9 cellular contexts compared by ENCODE assay signal in the genomic region with DNA sequence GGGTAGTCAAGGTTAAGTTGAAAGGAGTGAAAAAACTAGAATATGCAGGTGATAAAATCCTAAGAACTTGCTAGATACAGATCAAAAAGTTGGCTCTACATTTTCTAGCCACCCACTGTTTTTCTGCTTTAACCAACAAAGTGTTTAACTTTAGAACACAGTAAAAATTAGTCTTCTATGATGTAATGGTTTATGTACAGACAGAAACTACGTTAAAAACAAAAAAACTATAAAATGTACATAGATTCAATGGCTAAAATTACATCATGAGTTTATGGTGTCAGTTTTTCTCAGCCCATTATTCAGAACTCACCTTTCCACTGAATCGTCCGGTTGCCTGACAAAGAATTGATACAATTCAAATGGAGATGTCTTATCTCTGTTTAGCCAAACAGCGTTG. TPM values are rescaled to one million over a fixed set of nuclear protein-coding genes. Genes with fewer than 3 reads are reported as not detected.
DNase-seq lines count a peak whose midpoint lies in the region; ATAC-seq, FAIRE-seq and TF ChIP-seq lines count a peak whose summit lies in the region.
"Had no signal": no experiment of that assay in that cellular context is flagged by ENCODE, and none has a peak within 500 bp of the region (broad histone marks: within the 10 kb centered on the region; RNA-seq: fewer than 3 reads in every experiment).

No MANE protein-coding gene starts in this region.

- no peak overlapping the region for H3K4ac ChIP-seq in H1 (replicated peaks; ENCODE audit: insufficient read length, low read depth, low read length)

- H2AFZ ChIP-seq in OCI-LY1 (ENCODE audit: low read length): no peak overlapping the region
- H2AFZ ChIP-seq in H1 (ENCODE audit: low read length): no peak overlapping the region
- no peak overlapping the region for H2AFZ ChIP-seq in osteoblast (ENCODE audit: low read length)

- no peak overlapping the region for H4K91ac ChIP-seq in H1 (replicated peaks; ENCODE audit: insufficient read length, low read length)

- H2BK15ac ChIP-seq in H1 (ENCODE audit: low read length): no peak overlapping the region

- H3K56ac ChIP-seq in H1 (replicated peaks; ENCODE audit: insufficient read length, low read depth, low read length): no peak overlapping the region

- no peak overlapping the region for H4K5ac ChIP-seq in H1 (ENCODE audit: insufficient read length, low read depth, low read length)

- DNase-seq in GM12864 (ENCODE audit: low read depth) (no peak), H1 (ENCODE audit: low read depth in 1 of 2, low spot score in 2 of 2) (no peak), osteoblast (ENCODE audit: insufficient read length, low spot score, missing footprints) (no peak), H7 (no peak)
- no peak for DNase-seq in stimulated activated CD4-positive, alpha-beta T cell treated with anti-CD3 and anti-CD28 coated beads, Interleukin-12 subunit alpha, Interleukin-12 subunit beta, amount 100 ng/mL, for 4 hours
- DNase-seq: brain microvascular endothelial cell, heart right ventricle had no signal

- TF ChIP-seq CTCF in GM12864 (IDR thresholded peaks at IDR 0.05; ENCODE audit: low read depth, low read length, missing control alignments): no peak
- TF ChIP-seq CTCF in OCI-LY1 (IDR thresholded peaks at IDR 0.05; ENCODE audit: low read length): no peak
- no peak for TF ChIP-seq CTCF in H1 (IDR thresholded peaks at IDR 0.05; ENCODE audit: control extremely low read depth in 1 of 3, insufficient read depth in 1 of 3, low read depth in 1 of 3, low read length in 3 of 3)
- TF ChIP-seq CTCF in osteoblast (IDR thresholded peaks at IDR 0.05; ENCODE audit: extremely low read depth, low read depth, low read length): no peak

- H3K9me3 ChIP-seq in OCI-LY1 (ENCODE audit: low read length) (no peaks in the 10 kb centered on the region), H1 (ENCODE audit: insufficient read depth in 2 of 2, low read depth in 1 of 2, low read length in 1 of 2) (no peaks in the 10 kb centered on the region), osteoblast (ENCODE audit: low read depth, low read length) (no peaks in the 10 kb centered on the region)
- H3K9me3 ChIP-seq: heart right ventricle had no signal

- H3K79me2 ChIP-seq in OCI-LY1 (ENCODE audit: insufficient read depth, low read length) (no peaks in the 10 kb centered on the region), H1 (ENCODE audit: control insufficient read depth in 1 of 2, insufficient read depth in 2 of 2, low read length in 2 of 2) (peaks cover 0 to 24% of the 10 kb centered on the region in 2 experiments; a peak in 2 of 4 replicates), osteoblast (ENCODE audit: insufficient read depth, low read length) (peaks cover 33% of the 10 kb centered on the region)

- H2BK5ac ChIP-seq in H1 (ENCODE audit: low read depth, low read length): no peak overlapping the region

- H3K27me3 ChIP-seq in OCI-LY1 (ENCODE audit: insufficient read depth, low read length) (no peaks in the 10 kb centered on the region), H1 (replicated peaks in 1 of 4; ENCODE audit: control insufficient read depth in 3 of 4, extremely low read depth in 1 of 4, insufficient read depth in 3 of 4, low read length in 3 of 4) (no peaks in the 10 kb centered on the region), osteoblast (ENCODE audit: insufficient read depth, low read length) (no peaks in the 10 kb centered on the region), H7 (ENCODE audit: control insufficient read depth, insufficient read depth, low read length) (no peaks in the 10 kb centered on the region)
- H3K27me3 ChIP-seq: brain microvascular endothelial cell, heart right ventricle had no signal

- no peak overlapping the region for H2BK12ac ChIP-seq in H1 (ENCODE audit: low read depth, low read length)

- no peak overlapping the region for H2BK20ac ChIP-seq in H1 (ENCODE audit: low read length)

- H3K27ac ChIP-seq in OCI-LY1 (ENCODE audit: low read depth, low read length, poor library complexity, severe bottlenecking): no peak overlapping the region
- H3K27ac ChIP-seq in H1 (ENCODE audit: low read depth, low read length): no peak overlapping the region
- H3K27ac ChIP-seq in osteoblast (ENCODE audit: low read depth, low read length): no peak overlapping the region

- CTCF ChIA-PET in H1 (lab: Charles Lee; ENCODE audit: partially characterized antibody): no interaction called here

- no peak overlapping the region for H2BK120ac ChIP-seq in H1 (replicated peaks; ENCODE audit: low read depth, low read length)

- H4K20me1 ChIP-seq in OCI-LY1 (ENCODE audit: insufficient read depth, low read length) (no peaks in the 10 kb centered on the region), H1 (replicated peaks in 1 of 2; ENCODE audit: control insufficient read depth in 1 of 2, insufficient read depth in 2 of 2, low read length in 2 of 2) (no peaks in the 10 kb centered on the region), osteoblast (ENCODE audit: insufficient read depth, low read length) (no peaks in the 10 kb centered on the region)

- H3F3A ChIP-seq in OCI-LY1 (ENCODE audit: insufficient read depth, low read length): no peaks in the 10 kb centered on the region

- TF ChIP-seq POLR2A in H1 (IDR thresholded peaks at IDR 0.05; ENCODE audit: control extremely low read depth in 1 of 2, low read depth in 2 of 2, low read length in 2 of 2): no peak

- H3K23ac ChIP-seq in H1 (ENCODE audit: insufficient read length): no peak overlapping the region

- H4K8ac ChIP-seq in H1 (ENCODE audit: extremely low read depth, insufficient read depth, low read length): no peak overlapping the region

- no peak for TF ChIP-seq EP300 in H1 (IDR thresholded peaks at IDR 0.05; ENCODE audit: borderline replicate concordance in 1 of 2, low read depth in 2 of 2, low read length in 2 of 2)

- H3K4me1 ChIP-seq in OCI-LY1 (ENCODE audit: insufficient read depth, low read length, severe bottlenecking) (peaks cover 15% of the 10 kb centered on the region), H1 (replicated peaks in 1 of 4; ENCODE audit: control insufficient read depth in 3 of 4, insufficient read depth in 4 of 4, low read length in 3 of 4) (peaks cover 0 to 3% (median 1%) of the 10 kb centered on the region in 4 experiments; a peak in 2 of 7 replicates), osteoblast (ENCODE audit: insufficient read depth, low read length) (peaks cover 12% of the 10 kb centered on the region)

- no peak overlapping the region for H2AK5ac ChIP-seq in H1 (ENCODE audit: low read depth, low read length)

- H3K9me2 ChIP-seq in OCI-LY1 (ENCODE audit: low read depth, low read length): no peaks in the 10 kb centered on the region

- WGBS in H1 (ENCODE audit: extremely low coverage in 1 of 2, insufficient coverage in 1 of 2, insufficient read length in 1 of 2, insufficient replicate concordance in 2 of 2, low coverage in 1 of 2, low lambda C conversion rate in 2 of 2, missing lambda C conversion rate in 1 of 2), 2 experiments: 90% methylated on average over 4 of the region's 4 CpGs; no CpG with 5 or more reads in 1 of the 2 experiments

- no peak for FAIRE-seq in H1 (lab: Jason Lieb, UNC)

- no peak for ATAC-seq in HG02798 (IDR thresholded peaks at IDR 0.05; ENCODE audit: poor library complexity, unreplicated experiment)
- ATAC-seq: heart right ventricle had no signal

- no peak overlapping the region for H3K9ac ChIP-seq in OCI-LY1 (ENCODE audit: low read length)
- no peak overlapping the region for H3K9ac ChIP-seq in H1 (replicated peaks in 1 of 4; ENCODE audit: extremely low read depth in 1 of 4, low read depth in 3 of 4, low read length in 3 of 4)

- peaks cover 4% of the 10 kb centered on the region for H3K23me2 ChIP-seq in H1 (ENCODE audit: low read depth, low read length)

- H3K18ac ChIP-seq in H1 (ENCODE audit: extremely low read depth, low read length): no peak overlapping the region

- H3K36me3 ChIP-seq in OCI-LY1 (ENCODE audit: insufficient read depth, low read length) (peaks cover 54% of the 10 kb centered on the region), H1 (ENCODE audit: control insufficient read depth in 2 of 4, insufficient read depth in 4 of 4, low read length in 3 of 4) (peaks cover 7 to 39% (median 31%) of the 10 kb centered on the region in 4 experiments), osteoblast (ENCODE audit: insufficient read depth, low read length) (peaks cover 42% of the 10 kb centered on the region), H7 (replicated peaks; ENCODE audit: control insufficient read depth, insufficient read depth, low read length) (peaks cover 18% of the 10 kb centered on the region)

- peak overlapping the region; percentile 95; the same call in 1 of the 2 replicates for H3K4me2 ChIP-seq in OCI-LY1 (ENCODE audit: low read length)
- H3K4me2 ChIP-seq in H1 (ENCODE audit: insufficient read depth in 1 of 2, low read depth in 2 of 2, low read length in 2 of 2): peak overlapping the region; percentile 20 to 97; a peak in 3 of 4 replicates
- peak overlapping the region; percentile 100 for H3K4me2 ChIP-seq in osteoblast (ENCODE audit: insufficient read depth, low read length)

- H3K79me1 ChIP-seq in H1 (ENCODE audit: low read depth, low read length): no peaks in the 10 kb centered on the region

- H3K4me3 ChIP-seq in GM12864 (ENCODE audit: low read depth, low read length) (peak overlapping the region; percentile 96; the same call in 1 of the 2 replicates), OCI-LY1 (ENCODE audit: low read depth, low read length, poor library complexity, severe bottlenecking) (peak overlapping the region; percentile 81), H1 (ENCODE audit: extremely low read depth in 1 of 4, insufficient read depth in 2 of 4, low read depth in 3 of 4, low read length in 4 of 4) (peak overlapping the region in 2 of 4 experiments; percentile 97 to 100; a peak in 2 of 8 replicates), osteoblast (ENCODE audit: insufficient read depth, low read length) (peak overlapping the region; percentile 83), H7 (ENCODE audit: insufficient read depth, low read depth, low read length) (no peak overlapping the region)

- H3K14ac ChIP-seq in H1 (ENCODE audit: insufficient read length): no peak overlapping the region

- POLR2A ChIA-PET in H1 (lab: Charles Lee; ENCODE audit: partially characterized antibody): interaction anchor here (0.6 to 0.7 kb wide), 2 partner anchors 64 to 148 kb away, joined by 3 read pairs; no protein-coding TSS in a partner anchor

- no peak for TF ChIP-seq RAD21 in H1 (IDR thresholded peaks at IDR 0.05 in 1 of 2, conservative IDR thresholded peaks at IDR 0.05 in 1 of 2; ENCODE audit: low read depth in 2 of 2, low read length in 2 of 2)

RNA-seq across cellular contexts. Expression of a gene that starts 2.1 kb away (rescaled TPM):
- 41.0 and 41.4 TPM in 2 replicates for total RNA-seq in H1 (2021; fragmentation: NEBNext Ultra II Directional; extraction: Animal tissue kit (Norgen Biotek cat#: 25700))
- polyA plus RNA-seq in H1 (2011; rRNA removed): 29.8 and 29.9 TPM in 2 replicates
- 30.7 TPM for polyA plus RNA-seq in H1 (2011; cell fraction: cytosol; rRNA removed)
- 35.2 TPM for polyA plus RNA-seq in H1 (2011; cell fraction: nucleus; rRNA removed)
- 28.9 to 43.6 TPM (median 30.1 TPM) in 4 replicates for polyA plus RNA-seq in H1 (2012, experiment 1 of 2)
- polyA plus RNA-seq in H1 (2012, experiment 2 of 2): 12.9 TPM
- 38.0 TPM for polyA plus RNA-seq in H1 (2013, experiment 1 of 2)
- 34.4 TPM for polyA plus RNA-seq in H1 (2013, experiment 2 of 2)
- 20.2 and 22.3 TPM in 2 replicates for polyA minus RNA-seq in H1 (2011; rRNA and poly(A)+ RNA removed)
- 13.4 TPM for polyA minus RNA-seq in H1 (2011; cell fraction: cytosol; rRNA and poly(A)+ RNA removed)
- polyA minus RNA-seq in H1 (2011; cell fraction: nucleus; rRNA and poly(A)+ RNA removed): 39.0 TPM
- total RNA-seq in osteoblast: 23.9 and 27.7 TPM in 2 replicates
- 72.7 and 85.8 TPM in 2 replicates for total RNA-seq in H7 (2014; rRNA removed; shearing (Covaris generic))
